ENCODE assay signal across 8 cellular contexts in the genomic region with DNA sequence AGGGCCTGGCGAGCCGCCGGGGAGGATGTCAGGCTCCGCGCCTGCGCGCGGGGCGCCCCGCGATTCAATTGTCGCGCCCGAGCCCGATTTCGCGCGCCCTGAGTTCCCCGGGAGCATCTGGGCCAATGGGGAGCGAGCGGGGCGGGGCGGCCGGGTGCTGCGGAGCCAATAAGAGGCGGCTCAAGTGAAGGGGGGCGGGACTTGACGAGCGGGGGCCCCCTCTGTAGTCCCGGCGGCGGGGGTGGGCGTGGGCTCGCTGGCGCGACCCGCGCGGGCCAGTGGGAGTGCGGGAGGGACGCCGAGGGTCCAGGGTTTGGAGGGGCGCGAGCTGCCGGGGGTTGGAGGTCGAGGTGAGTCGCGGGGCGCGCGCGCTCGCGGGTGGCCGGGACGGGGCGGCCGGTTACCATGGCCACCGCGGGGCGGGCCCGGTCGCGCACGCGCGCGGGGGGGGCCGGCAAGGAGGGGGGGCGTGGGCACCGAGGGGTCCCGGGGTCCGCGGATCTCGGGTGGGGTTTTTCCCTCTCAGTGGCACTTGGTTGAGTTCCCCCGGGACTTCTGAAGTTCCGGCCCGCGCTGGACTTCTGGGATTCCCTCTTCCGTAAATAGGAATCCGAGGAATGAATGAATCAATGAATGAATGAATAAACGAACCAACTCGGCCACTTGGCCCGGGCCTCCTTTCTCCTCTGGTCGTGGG. TPM values are rescaled to one million over a fixed set of nuclear protein-coding genes. Genes with fewer than 3 reads are reported as not detected.
DNase-seq lines count a peak whose midpoint lies in the region; ATAC-seq and TF ChIP-seq lines count a peak whose summit lies in the region.

No MANE protein-coding gene starts in this region.

- no peak for TF ChIP-seq RAD21 in Ishikawa (IDR thresholded peaks at IDR 0.05; ENCODE audit: low read depth)

- H3K4me1 ChIP-seq in CD8-positive, alpha-beta T cell (ENCODE audit: insufficient read depth, low read length) = peaks cover 57% of the 10 kb centered on the region
- H3K4me1 ChIP-seq in OCI-LY3 (ENCODE audit: low read length) (peaks cover 23% of the 10 kb centered on the region), mononuclear cell (ENCODE audit: insufficient read depth, low read length) (peaks cover 63% of the 10 kb centered on the region)

- H3K9ac ChIP-seq in OCI-LY3 (ENCODE audit: low read length) = peak overlapping the region; percentile 96

- peak; percentile 82 for ATAC-seq in CD8-positive, alpha-beta T cell
- ATAC-seq in GM21447 (IDR thresholded peaks at IDR 0.05; ENCODE audit: unreplicated experiment) = peak; percentile 65

- CTCF ChIA-PET in CD8-positive, alpha-beta T cell (lab: Charles Lee) = interaction anchor here (2.8 to 10.6 kb wide), 2 partner anchors 39 to 121 kb away, joined by 14 to 162 read pairs; partner anchors contain the start of gene PLIN3

- no peak for TF ChIP-seq EP300 in Ishikawa (IDR thresholded peaks at IDR 0.05; ENCODE audit: borderline replicate concordance)

- H3K4me3 Mint-ChIP-seq in CD8-positive, alpha-beta T cell = peak overlapping the region; percentile 99

- H3K36me3 Mint-ChIP-seq in CD8-positive, alpha-beta T cell = peaks cover 38% of the 10 kb centered on the region

- no peaks in the 10 kb centered on the region for H3K9me3 Mint-ChIP-seq in CD8-positive, alpha-beta T cell

- H3K79me2 ChIP-seq in OCI-LY3 (ENCODE audit: low read length) = peaks cover 52% of the 10 kb centered on the region

- no peak overlapping the region for H3K27ac ChIP-seq in CD8-positive, alpha-beta T cell (ENCODE audit: low read depth, low read length)
- H3K27ac ChIP-seq in OCI-LY3 (ENCODE audit: low read length) = peak overlapping the region; percentile 75

- intact Hi-C loops in CD8-positive, alpha-beta T cell (cut with DNase I, micrococcal nuclease) = loop anchor here (1.0 to 5.0 kb wide), 3 partner anchors 118 to 185 kb away; partner anchors contain the start of gene FEM1A (in 2 of the 2)

- H3K4me2 ChIP-seq in OCI-LY3 (ENCODE audit: low read length) = peak overlapping the region; percentile 90

- H3K9me3 ChIP-seq in CD8-positive, alpha-beta T cell (ENCODE audit: low read length) = no peaks in the 10 kb centered on the region
- no peaks in the 10 kb centered on the region for H3K9me3 ChIP-seq in OCI-LY3 (ENCODE audit: insufficient read depth, low read length)
- no peaks in the 10 kb centered on the region for H3K9me3 ChIP-seq in mononuclear cell (ENCODE audit: low read depth, low read length)

- no peak overlapping the region for H3K27ac Mint-ChIP-seq in CD8-positive, alpha-beta T cell

- TF ChIP-seq CTCF in CD8-positive, alpha-beta T cell (IDR thresholded peaks at IDR 0.05) = no peak
- TF ChIP-seq CTCF in OCI-LY3 (IDR thresholded peaks at IDR 0.05; ENCODE audit: low read depth, low read length) (no peak), epithelial cell of esophagus (IDR thresholded peaks at IDR 0.05; ENCODE audit: insufficient read depth, low read depth, low read length, missing control alignments) (no peak)

- H3K27me3 Mint-ChIP-seq in CD8-positive, alpha-beta T cell (ENCODE audit: low read depth) = no peaks in the 10 kb centered on the region

- peaks cover 66% of the 10 kb centered on the region for H3K4me1 Mint-ChIP-seq in CD8-positive, alpha-beta T cell (ENCODE audit: low read depth)

- H3K36me3 ChIP-seq in CD8-positive, alpha-beta T cell (ENCODE audit: insufficient read depth, low read length) = peaks cover 3% of the 10 kb centered on the region
- peaks cover 41% of the 10 kb centered on the region for H3K36me3 ChIP-seq in OCI-LY3 (replicated peaks; ENCODE audit: low read depth, low read length)

- H3K27me3 ChIP-seq in CD8-positive, alpha-beta T cell (ENCODE audit: insufficient read depth, low read length) = no peaks in the 10 kb centered on the region
- H3K27me3 ChIP-seq in OCI-LY3 (ENCODE audit: low read depth, low read length) (0 out of 2 replicates have a peak, but pooled peaks cover 11% of the 10 kb centered on the region), mononuclear cell (ENCODE audit: insufficient read depth, low read length) (no peaks in the 10 kb centered on the region)

- peak overlapping the region; percentile 62 for H3K4me3 ChIP-seq in CD8-positive, alpha-beta T cell (ENCODE audit: low read depth, low read length)
- H3K4me3 ChIP-seq in OCI-LY3 (ENCODE audit: low read length) (peak overlapping the region; percentile 85), epithelial cell of esophagus (ENCODE audit: low read length) (peak overlapping the region; percentile 52), mononuclear cell (ENCODE audit: low read length) (peak overlapping the region; percentile 44)

- POLR2A ChIA-PET in CD8-positive, alpha-beta T cell (lab: Charles Lee) = interaction anchor here (1.4 kb wide), 1 partner anchor 41 kb away, joined by 5 read pairs; no protein-coding TSS in a partner anchor

- H4K20me1 ChIP-seq in OCI-LY3 (ENCODE audit: insufficient read depth, low read length) = peaks cover 36% of the 10 kb centered on the region

- peak overlapping the region; percentile 67; the same call in 1 of the 2 replicates for H2AFZ ChIP-seq in OCI-LY3 (ENCODE audit: low read depth, low read length)

- DNase-seq in CD8-positive, alpha-beta T cell = peak; percentile 85 to 96 (median 93)
- DNase-seq in activated T-cell treated with anti-CD3 and anti-CD28 coated beads for 1 hour (ENCODE audit: low read depth) = peak; percentile 89
- DNase-seq in epithelial cell of esophagus (ENCODE audit: low read depth) = peak; percentile 95
- peak; percentile 93 to 95 for DNase-seq in stimulated activated CD8-positive, alpha-beta memory T cell treated with anti-CD3 and anti-CD28 coated beads, Interleukin-15, amount 100 ng/mL, for 48 hours (ENCODE audit: low read depth in 2 of 2)

TF ChIP-seq in Ishikawa, 13 proteins besides CTCF, POLR2A, EP300 and RAD21:
- TF ChIP-seq FOXM1 (IDR thresholded peaks at IDR 0.05; ENCODE audit: borderline replicate concordance, low read depth) (peak; percentile 89), TCF12 (IDR thresholded peaks at IDR 0.05; ENCODE audit: low read depth) (no peak), REST (IDR thresholded peaks at IDR 0.05; ENCODE audit: low read depth) (no peak), EGR1 (IDR thresholded peaks at IDR 0.05) (0 out of 2 replicates have a peak, but pooled peaks have one; percentile 13)

RNA-seq across cellular contexts. Expression of gene UHRF1, which starts 0.7 kb away (rescaled TPM):
- under 1 TPM; 0.33 to 0.56 TPM for total RNA-seq in CD8-positive, alpha-beta T cell
- total RNA-seq in mononuclear cell = 0.21 TPM

RNA-seq across cellular contexts. Expression of gene ARRDC5, which starts 7.3 kb away (rescaled TPM):
- total RNA-seq in CD8-positive, alpha-beta T cell = 1 to 10 TPM; 7.0 to 9.7 TPM
- 4.3 TPM for total RNA-seq in mononuclear cell

RNA-seq across cellular contexts. Expression of gene PLIN3, which starts 42.6 kb away (rescaled TPM):
- 10 to 100 TPM; 16.2 to 16.7 TPM for total RNA-seq in CD8-positive, alpha-beta T cell
- 44.1 TPM for total RNA-seq in mononuclear cell

RNA-seq across cellular contexts. Expression of gene KDM4B, which starts 58.9 kb away (rescaled TPM):
- 100 to 1,000 TPM; 111 to 121 TPM for total RNA-seq in CD8-positive, alpha-beta T cell
- 17.9 TPM for total RNA-seq in mononuclear cell
